Comparison of ENCODE assay signal across 15 cellular contexts in genomic region chr5:75558972-75559632, GRCh38. TPM values are rescaled to one million over a fixed set of nuclear protein-coding genes. Genes with fewer than 3 reads are reported as not detected.
A peak's percentile ranks its signal among the peaks of the same experiment; 100 is the strongest.
DNase-seq lines count a peak whose midpoint lies in the region; ATAC-seq, FAIRE-seq and TF ChIP-seq lines count a peak whose summit lies in the region.
"Had no signal": no experiment of that assay in that cellular context is flagged by ENCODE, and none has a peak within 500 bp of the region (broad histone marks: within the 10 kb centered on the region; RNA-seq: fewer than 3 reads in every experiment).

No MANE protein-coding gene starts in this region.

- H3K4me3 ChIP-seq in heart left ventricle (no peak overlapping the region), adrenal gland (no peak overlapping the region), kidney (ENCODE audit: low read length in 2 of 2) (no peak overlapping the region)
- H3K4me3 ChIP-seq: skin epidermis, thyroid gland had no signal

- intact Hi-C loops in heart left ventricle (cut with DNase I) (no loop called here), Right ventricle myocardium inferior (cut with DNase I) (no loop called here), adrenal gland (cut with DNase I) (no loop called here), left ventricle myocardium superior (cut with micrococcal nuclease) (no loop called here), kidney (cut with DNase I) (no loop called here)

- peaks cover 0 to 26% (median 4%) of the 10 kb centered on the region in 9 donors for H3K36me3 ChIP-seq in heart left ventricle
- H3K36me3 ChIP-seq in adrenal gland (replicated peaks in 1 of 2): no peaks in the 10 kb centered on the region
- no peaks in the 10 kb centered on the region for H3K36me3 ChIP-seq in kidney (ENCODE audit: control insufficient read depth in 1 of 2, insufficient read depth in 2 of 2, low read length in 2 of 2)

- POLR2A ChIA-PET in GM10248 (lab: Yijun Ruan, JAX): no interaction called here

- H3K4me1 ChIP-seq in heart left ventricle (peaks cover 0 to 25% (median 3%) of the 10 kb centered on the region in 12 donors), adrenal gland (replicated peaks in 1 of 2) (peaks cover 0 to 6% of the 10 kb centered on the region in 2 donors), kidney (ENCODE audit: control insufficient read depth in 1 of 2, insufficient read depth in 1 of 2, low read depth in 1 of 2, low read length in 2 of 2) (no peaks in the 10 kb centered on the region)
- H3K4me1 ChIP-seq: thyroid gland had no signal

- DNase-seq in heart left ventricle (no peak), Right ventricle myocardium inferior (ENCODE audit: missing footprints) (no peak), adrenal gland (no peak), left ventricle myocardium superior (no peak), NCI-H524 treated with DMSO at 0.1 percent for 48 hours (lab: John Stamatoyannopoulos, UW) (no peak), GM10248 (ENCODE audit: extremely low spot score) (no peak), kidney (no peak)
- DNase-seq: ACHN; activated CD4-positive, alpha-beta T cell treated with anti-CD3 and anti-CD28 coated beads, Interleukin-2, amount 10 ng/mL, durations not matched to agents 7 days and 5 days; amygdala; left colon; NCI-H2171; thyroid gland had no signal

- ATAC-seq in heart left ventricle (peak; percentile 10 to 68 (median 52)), Right ventricle myocardium inferior (no peak), left ventricle myocardium superior (peak; percentile 63), HG02623 (IDR thresholded peaks at IDR 0.05; ENCODE audit: unreplicated experiment) (no peak)
- ATAC-seq: left colon had no signal

- CTCF ChIA-PET in GM10248 (lab: Yijun Ruan, JAX): no interaction called here

- H3K27me3 ChIP-seq in heart left ventricle (no peaks in the 10 kb centered on the region), adrenal gland (no peaks in the 10 kb centered on the region)
- H3K27me3 ChIP-seq: thyroid gland had no signal

- TF ChIP-seq POLR2A in heart left ventricle (IDR thresholded peaks at IDR 0.05) (no peak), adrenal gland (IDR thresholded peaks at IDR 0.05) (no peak)

- peaks cover 0 to 32% (median 7%) of the 10 kb centered on the region in 12 donors for H3K9me3 ChIP-seq in heart left ventricle
- peaks cover 0 to 4% (median 0%) of the 10 kb centered on the region in 3 donors for H3K9me3 ChIP-seq in adrenal gland (replicated peaks in 1 of 3)
- H3K9me3 ChIP-seq in kidney (ENCODE audit: control insufficient read depth in 1 of 2, low read length in 2 of 2): no peaks in the 10 kb centered on the region
- H3K9me3 ChIP-seq: thyroid gland had no signal

- TF ChIP-seq CTCF in heart left ventricle (IDR thresholded peaks at IDR 0.05) (no peak), adrenal gland (IDR thresholded peaks at IDR 0.05) (no peak), GM10248 (IDR thresholded peaks at IDR 0.05; ENCODE audit: control extremely low read depth, extremely low read depth, low read depth, missing control alignments) (no peak), kidney (IDR thresholded peaks at IDR 0.05; ENCODE audit: borderline replicate concordance, extremely low read depth, insufficient read depth) (no peak)

- WGBS in heart left ventricle, 4 donors: 45 to 54% (median 53%) methylated on average over 4 of the region's 4 CpGs
- WGBS in adrenal gland, 4 donors: 61 to 75% (median 68%) methylated on average over 4 of the region's 4 CpGs

- FAIRE-seq in kidney (lab: Jason Lieb, UNC): no peak

- H3K27ac ChIP-seq in heart left ventricle (peak overlapping the region in 9 of 12 donors; percentile 40 to 82 (median 55)), adrenal gland (peak overlapping the region in 3 of 5 donors; percentile 2 to 43 (median 14)), kidney (ENCODE audit: low read depth in 2 of 2, low read length in 2 of 2) (no peak overlapping the region)

- H3K9ac ChIP-seq in kidney (ENCODE audit: low read length in 2 of 2): no peak overlapping the region

RNA-seq across cellular contexts. Expression of gene POLK, which starts 47.4 kb away (rescaled TPM):
- total RNA-seq in heart left ventricle (10 to 100 TPM; 16.8 to 28.8 (median 24.2) TPM), Right ventricle myocardium inferior (20.1 TPM), adrenal gland (10 to 100 TPM; 16.7 to 63.6 (median 36.5) TPM), left ventricle myocardium superior (22.2 TPM), kidney (38.5 TPM)
- polyA plus RNA-seq in heart left ventricle (1 to 10 TPM; 5.2 to 9.4 TPM), adrenal gland (10 to 100 TPM in 2 of 3 donors, 1 to 10 TPM in 1; 6.9 to 40.0 (median 10.7) TPM), kidney (ENCODE audit: insufficient read depth, low read depth, low replicate concordance) (6.6 TPM)

RNA-seq across cellular contexts. Expression of gene CERT1, which starts 47.7 kb away (rescaled TPM):
- total RNA-seq in heart left ventricle (10 to 100 TPM; 16.5 to 57.6 (median 36.2) TPM), Right ventricle myocardium inferior (26.0 TPM), adrenal gland (10 to 100 TPM; 30.6 to 67.6 (median 50.4) TPM), left ventricle myocardium superior (29.3 TPM), kidney (50.1 TPM)
- polyA plus RNA-seq in heart left ventricle (10 to 100 TPM in 1 of 2 donors, 1 to 10 TPM in 1; 6.7 to 26.5 TPM), adrenal gland (10 to 100 TPM in 2 of 3 donors, 1 to 10 TPM in 1; 5.7 to 66.6 (median 13.2) TPM), kidney (ENCODE audit: insufficient read depth, low read depth, low replicate concordance) (14.5 TPM)

RNA-seq across cellular contexts. Expression of gene ANKDD1B, which starts 52.2 kb away (rescaled TPM):
- total RNA-seq in heart left ventricle (under 1 TPM in 2 of 9 donors, not detected in 7; 0.46 to 0.61 TPM), Right ventricle myocardium inferior (0.24 TPM), adrenal gland (under 1 TPM in 6 of 8 donors, not detected in 2; 0.28 to 0.93 (median 0.59) TPM), left ventricle myocardium superior (0.25 TPM), kidney (3.1 TPM)
- polyA plus RNA-seq in heart left ventricle (under 1 TPM; 0.10 to 0.19 TPM), adrenal gland (1 to 10 TPM in 2 of 3 donors, under 1 TPM in 1; 0.73 to 3.8 (median 2.1) TPM), kidney (ENCODE audit: insufficient read depth, low read depth, low replicate concordance) (2.3 TPM)

Comparison
In these comparisons a context has a peak if more than half of its experiments do, and no peak if none do; other contexts are left out.
1. ATAC-seq: peak in heart left ventricle (4 of 4) and left ventricle myocardium superior (single experiment); none in Right ventricle myocardium inferior (single experiment) and HG02623 (single experiment).
2. H3K27ac ChIP-seq: peak in heart left ventricle (9 of 12) and adrenal gland (3 of 5); none in kidney (0 of 2).